ENCODE assay signal across 23 cellular contexts in genomic region chr2:128637481-128638155, GRCh38.
DNase-seq lines count a peak whose midpoint lies in the region; ATAC-seq and TF ChIP-seq lines count a peak whose summit lies in the region.
"Had no signal": no experiment of that assay in that cellular context is flagged by ENCODE, and none has a peak within 500 bp of the region (broad histone marks: within the 10 kb centered on the region; RNA-seq: fewer than 3 reads in every experiment).

No MANE protein-coding gene starts in this region.

- ATAC-seq in GM18520 (IDR thresholded peaks at IDR 0.05; ENCODE audit: unreplicated experiment), result no peak
- ATAC-seq: foreskin keratinocyte, mucosa of descending colon had no signal

- H3K4me1 Mint-ChIP-seq in CD14-positive monocyte (peaks cover 24% of the 10 kb centered on the region), nephron (peaks cover 34% of the 10 kb centered on the region)
- H3K4me1 Mint-ChIP-seq: CD8-positive, alpha-beta memory T cell had no signal

- WGBS in HUES64, result 94% methylated on average over 7 of the region's 7 CpGs

- H3K27me3 Mint-ChIP-seq in CD14-positive monocyte (ENCODE audit: low read depth in 3 of 3), result peaks cover 0 to 2% (median 2%) of the 10 kb centered on the region in 3 donors
- H3K27me3 Mint-ChIP-seq in nephron (ENCODE audit: low read depth), result peaks cover 37% of the 10 kb centered on the region

- peak overlapping the region; percentile 95 for H3K27ac ChIP-seq in HUES64 (ENCODE audit: low read depth, low read length)
- H3K27ac ChIP-seq: foreskin keratinocyte, KMS-11, sigmoid colon, stomach had no signal

- intact Hi-C loops in CD14-positive monocyte (cut with micrococcal nuclease), result no loop called here

- DNase-seq in CD14-positive monocyte (ENCODE audit: low spot score) (peak; percentile 14), ecto neural progenitor cell (ENCODE audit: low spot score) (peak; percentile 36), NCI-H1105 treated with DMSO at 0.1 percent for 48 hours (lab: John Stamatoyannopoulos, UW) (no peak), NCI-H1105 (lab: John Stamatoyannopoulos, UW) (no peak), amygdala (lab: John Stamatoyannopoulos, UW) (no peak)
- DNase-seq: activated CD4-positive, CD25-positive, alpha-beta regulatory T cell treated with anti-CD3 and anti-CD28 coated beads, Interleukin-2, amount 50 U/mL, for 72 hours; activated effector memory CD4-positive, alpha-beta T cell treated with anti-CD3 and anti-CD28 coated beads, Interleukin-2, amount 50 U/mL, for 16 hours; CD8-positive, alpha-beta memory T cell; foreskin keratinocyte; mucosa of descending colon; NCI-H1048; NCI-H2171; NCI-H774; occipital lobe; sigmoid colon; stimulated activated CD4-positive, alpha-beta T cell treated with anti-CD3 and anti-CD28 coated beads, Interleukin-1b, Interleukin-23, amount 100 ng/mL, for 48 hours; T1000 had no signal

- no peak for TF ChIP-seq CTCF in CD14-positive monocyte (IDR thresholded peaks at IDR 0.05)
- TF ChIP-seq CTCF in nephron (IDR thresholded peaks at IDR 0.05; ENCODE audit: unreplicated experiment in 3 of 3), result no peak

- no peaks in the 10 kb centered on the region for H3K36me3 ChIP-seq in HUES64 (ENCODE audit: insufficient read depth, low read length)
- H3K36me3 ChIP-seq: HAP-1, sigmoid colon, stomach had no signal

- H3K27ac Mint-ChIP-seq in CD14-positive monocyte, result peak overlapping the region in 1 of 7 donors; percentile 87
- peak overlapping the region; percentile 85 to 94 (median 86) for H3K27ac Mint-ChIP-seq in nephron
- H3K27ac Mint-ChIP-seq: CD8-positive, alpha-beta memory T cell had no signal

- H3K4me1 ChIP-seq in HUES64 (ENCODE audit: insufficient read depth, low read length), result peaks cover 24% of the 10 kb centered on the region
- H3K4me1 ChIP-seq: foreskin keratinocyte, HAP-1, sigmoid colon, stomach had no signal

- H3K36me3 Mint-ChIP-seq in CD14-positive monocyte (peaks cover 0 to 4% of the 10 kb centered on the region in 2 donors), nephron (ENCODE audit: low read depth) (no peaks in the 10 kb centered on the region)
- H3K36me3 Mint-ChIP-seq: CD8-positive, alpha-beta memory T cell had no signal

- no peaks in the 10 kb centered on the region for H3K27me3 ChIP-seq in HUES64 (ENCODE audit: insufficient read depth, low read length)
- H3K27me3 ChIP-seq: foreskin keratinocyte, sigmoid colon, stomach had no signal

- H3K9ac ChIP-seq in HUES64 (ENCODE audit: low read depth, low read length), result peak overlapping the region; percentile 59; the same call in 1 of the 2 replicates
- H3K9ac ChIP-seq: KMS-11 had no signal

- no peaks in the 10 kb centered on the region for H3K9me3 ChIP-seq in HUES64 (ENCODE audit: insufficient read depth, low read depth, low read length)
- H3K9me3 ChIP-seq: HAP-1, mucosa of descending colon, sigmoid colon, stomach had no signal

- no peak overlapping the region for H3K4me3 ChIP-seq in HUES64 (ENCODE audit: low read length)
- H3K4me3 ChIP-seq: HAP-1, mucosa of descending colon, sigmoid colon, stomach had no signal

- H3K4me3 Mint-ChIP-seq in CD14-positive monocyte, result peak overlapping the region in 1 of 2 donors; percentile 48
- no peak overlapping the region for H3K4me3 Mint-ChIP-seq in nephron
- H3K4me3 Mint-ChIP-seq: CD8-positive, alpha-beta memory T cell had no signal

- H3K9me3 Mint-ChIP-seq in CD14-positive monocyte, result peaks cover 0 to 2% (median 0%) of the 10 kb centered on the region in 7 donors
- no peaks in the 10 kb centered on the region for H3K9me3 Mint-ChIP-seq in nephron
- H3K9me3 Mint-ChIP-seq: CD8-positive, alpha-beta memory T cell had no signal

Comparison
In these comparisons a context has a peak if more than half of its experiments do, and no peak if none do; other contexts are left out.
1. DNase-seq: peak in CD14-positive monocyte (single experiment) and ecto neural progenitor cell (single experiment); none in NCI-H1105 treated with DMSO at 0.1 percent for 48 hours (single experiment), NCI-H1105 (single experiment) and amygdala (0 of 56).